In the genomic region with DNA sequence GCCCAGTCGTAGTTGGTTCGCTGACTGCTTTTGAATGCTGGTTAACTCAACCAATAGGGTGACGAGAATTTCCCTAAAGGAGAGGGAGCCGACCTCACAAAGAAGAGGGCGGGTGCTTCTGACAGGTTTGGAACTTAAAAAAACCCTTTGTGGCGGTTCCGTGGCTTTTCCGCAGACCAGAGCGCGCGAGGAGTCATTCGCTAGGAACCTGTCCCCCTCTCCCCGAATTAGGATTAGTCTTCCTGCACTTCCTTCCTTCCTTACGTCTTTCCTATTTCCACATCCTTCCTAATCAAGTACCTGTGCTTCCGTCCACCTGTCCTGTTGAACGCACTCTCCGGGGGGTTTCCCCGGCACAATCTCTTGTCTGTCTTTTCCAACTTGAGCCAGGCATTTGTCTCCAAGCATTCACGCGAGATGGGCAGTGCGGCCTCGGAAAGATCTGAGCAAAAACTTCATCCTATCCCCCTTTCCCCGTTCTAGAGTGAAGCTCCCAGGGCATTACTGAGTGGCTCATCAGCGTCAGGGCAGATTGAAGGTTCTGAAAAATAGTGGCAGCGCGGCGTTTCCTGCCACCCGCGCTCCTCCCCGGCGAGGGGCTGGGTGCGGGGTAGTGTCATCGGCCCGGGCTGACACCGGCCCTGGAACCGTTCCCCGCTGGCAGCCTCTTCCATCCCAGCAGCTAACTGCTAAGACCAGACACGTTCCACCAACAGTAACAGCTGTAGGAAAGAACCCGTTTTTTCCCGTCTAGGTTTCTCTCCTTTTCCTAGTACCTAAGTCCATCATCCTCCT, we compare ENCODE assay signal across 8 cellular contexts. TPM values are rescaled to one million over a fixed set of nuclear protein-coding genes. Genes with fewer than 3 reads are reported as not detected.
A peak's percentile ranks its signal among the peaks of the same experiment; 100 is the strongest.
DNase-seq lines count a peak whose midpoint lies in the region; ATAC-seq, FAIRE-seq and TF ChIP-seq lines count a peak whose summit lies in the region.

No MANE protein-coding gene starts in this region.

- TF ChIP-seq CTCF in astrocyte (IDR thresholded peaks at IDR 0.05; ENCODE audit: insufficient read depth, low read depth, low read length): no peak

- intact Hi-C loops in aorta (cut with DNase I): loop anchor here (1.0 to 10.0 kb wide), 5 partner anchors 85 to 658 kb away; partner anchors contain the start of gene RAB32 (in 1 of the 2)

- H3K9me3 Mint-ChIP-seq in astrocyte (ENCODE audit: unreplicated experiment): no peaks in the 10 kb centered on the region

- WGBS in aorta, 2 donors: 0% methylated on average over 40 of the region's 40 CpGs

- peak overlapping the region; percentile 70 for H3K27ac ChIP-seq in astrocyte (ENCODE audit: low read depth, low read length)
- peak overlapping the region; percentile 91 for H3K27ac ChIP-seq in rectal smooth muscle tissue (ENCODE audit: low read depth, low read length)
- H3K27ac ChIP-seq in aorta (ENCODE audit: low read depth in 1 of 2, low read length in 2 of 2): peak overlapping the region; percentile 86 to 99

- H3K36me3 Mint-ChIP-seq in astrocyte (ENCODE audit: low read depth, unreplicated experiment): peaks cover 2% of the 10 kb centered on the region

- H3K9ac ChIP-seq in astrocyte (ENCODE audit: low read length): peak overlapping the region; percentile 86
- H3K9ac ChIP-seq in rectal smooth muscle tissue (ENCODE audit: low read length): peak overlapping the region; percentile 87

- peaks cover 5% of the 10 kb centered on the region for H3K4me1 Mint-ChIP-seq in astrocyte (ENCODE audit: low read depth, unreplicated experiment)

- H3K27me3 Mint-ChIP-seq in astrocyte (ENCODE audit: low read depth, unreplicated experiment): no peaks in the 10 kb centered on the region

- H3K4me2 ChIP-seq in astrocyte (ENCODE audit: low read length): peak overlapping the region; percentile 96

- H3K36me3 ChIP-seq in astrocyte (ENCODE audit: insufficient read depth, low read length) (no peaks in the 10 kb centered on the region), rectal smooth muscle tissue (ENCODE audit: control insufficient read depth, insufficient read depth, low read length) (no peaks in the 10 kb centered on the region), aorta (ENCODE audit: control insufficient read depth in 1 of 2, insufficient read depth in 2 of 2, low read length in 1 of 2) (no peaks in the 10 kb centered on the region)

- peak overlapping the region; percentile 90 for H2AFZ ChIP-seq in astrocyte (ENCODE audit: low read depth, low read length)

- peak overlapping the region; percentile 88 for H3K27ac Mint-ChIP-seq in astrocyte (ENCODE audit: unreplicated experiment)

- ATAC-seq in GM18502 (IDR thresholded peaks at IDR 0.05; ENCODE audit: poor library complexity, unreplicated experiment): peak; percentile 83
- ATAC-seq in HG02943 (IDR thresholded peaks at IDR 0.05; ENCODE audit: low read depth, unreplicated experiment): peak; percentile 82
- peak; percentile 95 for ATAC-seq in aorta (ENCODE audit: low FRiP score)

- H3K9me3 ChIP-seq in astrocyte (ENCODE audit: insufficient read depth, low read depth, low read length): no peaks in the 10 kb centered on the region
- no peaks in the 10 kb centered on the region for H3K9me3 ChIP-seq in aorta (ENCODE audit: control insufficient read depth, low read length)

- H3K4me3 ChIP-seq in astrocyte (ENCODE audit: insufficient read depth, low read depth, low read length) (peak overlapping the region; percentile 82), rectal smooth muscle tissue (ENCODE audit: low read length) (peak overlapping the region; percentile 92), aorta (ENCODE audit: low read length in 2 of 2) (peak overlapping the region; percentile 88 to 95)

- H3K4me1 ChIP-seq in astrocyte (ENCODE audit: insufficient read depth, low read length): peaks cover 5% of the 10 kb centered on the region
- H3K4me1 ChIP-seq in rectal smooth muscle tissue (ENCODE audit: control insufficient read depth, insufficient read depth, low read length): no peaks in the 10 kb centered on the region
- H3K4me1 ChIP-seq in aorta (ENCODE audit: control insufficient read depth in 1 of 2, insufficient read depth in 2 of 2, low read length in 2 of 2): no peaks in the 10 kb centered on the region

- peaks cover 18% of the 10 kb centered on the region for H4K20me1 ChIP-seq in astrocyte (ENCODE audit: insufficient read depth, low read length)

- peak; percentile 73 to 88 for DNase-seq in NCI-H187 (lab: John Stamatoyannopoulos, UW)
- DNase-seq in T-helper 22 cell (ENCODE audit: low read depth): peak; percentile 78
- peak; percentile 97 for DNase-seq in astrocyte (ENCODE audit: low read depth)
- DNase-seq in hepatic stellate cell (ENCODE audit: low spot score): peak; percentile 97
- DNase-seq in aorta: peak; percentile 84 to 87

- H3K27me3 ChIP-seq in astrocyte (ENCODE audit: insufficient read depth, low read length) (no peaks in the 10 kb centered on the region), rectal smooth muscle tissue (ENCODE audit: control insufficient read depth, insufficient read depth, low read length) (no peaks in the 10 kb centered on the region), aorta (ENCODE audit: control insufficient read depth in 1 of 2, insufficient read depth in 2 of 2, low read length in 1 of 2) (no peaks in the 10 kb centered on the region)

- H3K4me3 Mint-ChIP-seq in astrocyte (ENCODE audit: unreplicated experiment): peak overlapping the region; percentile 89

- no peak for FAIRE-seq in astrocyte (lab: Jason Lieb, UNC)

- peaks cover 36% of the 10 kb centered on the region for H3K79me2 ChIP-seq in astrocyte (ENCODE audit: insufficient read depth, low read length)

RNA-seq across cellular contexts. Expression of gene STXBP5, which starts 1.5 kb away (rescaled TPM):
- total RNA-seq in astrocyte (21.8 and 25.7 TPM in 2 replicates), aorta (10 to 100 TPM; 26.5 to 28.9 TPM)
- 10 to 100 TPM in 1 of 2 donors, 1 to 10 TPM in 1; 7.1 to 13.3 TPM for polyA plus RNA-seq in aorta

Comparison
In these comparisons a context has a peak if more than half of its experiments do, and no peak if none do; other contexts are left out.
1. Peak in every context shown above with its lines: DNase-seq, ATAC-seq, H3K4me3 ChIP-seq and H3K27ac ChIP-seq.